Comparison of ENCODE assay signal across 11 cellular contexts in the genomic region with DNA sequence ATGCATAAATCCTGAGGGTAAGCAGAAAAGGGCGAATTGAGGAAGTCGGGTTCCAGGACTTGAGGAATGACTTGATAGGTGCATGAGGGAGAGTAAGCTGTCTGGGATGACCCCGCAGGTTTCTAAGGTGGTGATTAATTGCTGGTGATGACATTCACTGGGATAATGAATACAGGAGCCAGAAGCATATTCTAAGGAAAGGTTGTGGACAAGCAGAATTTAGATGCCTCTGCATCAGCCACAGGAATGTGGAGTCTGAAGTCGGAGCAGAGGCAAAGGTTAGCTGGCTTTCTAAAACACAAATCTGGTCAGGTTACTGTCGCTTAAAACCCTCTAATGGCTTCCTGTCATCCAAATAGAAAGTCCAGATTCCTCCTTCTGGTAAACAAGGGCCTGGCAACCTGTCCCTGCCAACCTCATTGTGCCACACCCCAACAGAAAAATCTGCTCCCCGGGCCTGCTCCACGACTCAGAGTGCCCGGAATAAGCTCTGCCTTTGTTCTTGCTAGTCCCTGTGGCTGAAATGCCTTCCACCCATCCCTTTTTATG. TPM values are rescaled to one million over a fixed set of nuclear protein-coding genes. Genes with fewer than 3 reads are reported as not detected.
DNase-seq lines count a peak whose midpoint lies in the region; ATAC-seq, FAIRE-seq and TF ChIP-seq lines count a peak whose summit lies in the region.
"Had no signal": no experiment of that assay in that cellular context is flagged by ENCODE, and none has a peak within 500 bp of the region (broad histone marks: within the 10 kb centered on the region; RNA-seq: fewer than 3 reads in every experiment).

No MANE protein-coding gene starts in this region.

- no peak for DNase-seq in IMR-90
- peak; percentile 21 for DNase-seq in fibroblast of the aortic adventitia (ENCODE audit: low read depth)
- peak; percentile 76 for DNase-seq in small intestine
- DNase-seq in upper lobe of right lung: no peak
- no peak for DNase-seq in SKM-1 (lab: John Stamatoyannopoulos, UW; ENCODE audit: unreplicated experiment)
- DNase-seq: central memory CD4-positive, alpha-beta T cell; kidney; NCI-H446 treated with DMSO at 0.1 percent for 48 hours; pancreas; Right ventricle myocardium superior had no signal

- FAIRE-seq in small intestine (lab: Jason Lieb, UNC): no peak
- FAIRE-seq: kidney, pancreas had no signal

- H2AFZ ChIP-seq in IMR-90 (replicated peaks; ENCODE audit: low read length, poor library complexity): no peak overlapping the region

- no peak overlapping the region for H3K23ac ChIP-seq in IMR-90 (ENCODE audit: low read depth, low read length)

- CTCF ChIA-PET in IMR-90 (lab: Yijun Ruan, JAX): no interaction called here

- in situ Hi-C loops in IMR-90 (cut with MboI; ENCODE audit: low sequenced_read_pairs): no loop called here

- H3K4me1 ChIP-seq in IMR-90 (ENCODE audit: control insufficient read depth, insufficient read depth, low read length): peaks cover 13% of the 10 kb centered on the region; the same call in 1 of the 2 replicates
- peaks cover 4 to 5% of the 10 kb centered on the region in 2 donors for H3K4me1 ChIP-seq in small intestine (ENCODE audit: control insufficient read depth in 2 of 2, insufficient read depth in 1 of 2, low read depth in 1 of 2, low read length in 1 of 2)
- H3K4me1 ChIP-seq in upper lobe of right lung: peaks cover 7% of the 10 kb centered on the region
- H3K4me1 ChIP-seq: pancreas had no signal

- dilution Hi-C loops in IMR-90 (cut with HindIII; ENCODE audit: low sequenced_read_pairs, unreplicated experiment): no loop called here

- H3K9me1 ChIP-seq in IMR-90 (ENCODE audit: insufficient read depth, low read length): peaks cover 16% of the 10 kb centered on the region; the same call in 1 of the 2 replicates

- no peak overlapping the region for H3K4ac ChIP-seq in IMR-90 (ENCODE audit: low read depth, low read length)

- peaks cover 8% of the 10 kb centered on the region for H4K20me1 ChIP-seq in IMR-90 (ENCODE audit: insufficient read depth, low read length)

- H2BK15ac ChIP-seq in IMR-90 (ENCODE audit: low read depth, low read length): no peak overlapping the region

- intact Hi-C loops in IMR-90 (cut with micrococcal nuclease) (no loop called here), upper lobe of right lung (cut with DNase I) (no loop called here)

- H2AK9ac ChIP-seq in IMR-90 (replicated peaks; ENCODE audit: low read depth, low read length, poor library complexity): peak overlapping the region; percentile 33

- H4K5ac ChIP-seq in IMR-90 (ENCODE audit: low read depth, low read length): no peak overlapping the region

- H3K9me3 ChIP-seq in IMR-90 (ENCODE audit: control insufficient read depth, insufficient read depth, low read length) (no peaks in the 10 kb centered on the region), small intestine (ENCODE audit: control insufficient read depth, low read depth) (no peaks in the 10 kb centered on the region), upper lobe of right lung (no peaks in the 10 kb centered on the region)
- H3K9me3 ChIP-seq: pancreas had no signal

- POLR2A ChIA-PET in IMR-90 (lab: Charles Lee; ENCODE audit: unreplicated experiment): no interaction called here

- no peak for TF ChIP-seq RAD21 in IMR-90 (IDR thresholded peaks at IDR 0.05; ENCODE audit: low read length)

- no peak overlapping the region for H3K18ac ChIP-seq in IMR-90 (ENCODE audit: low read depth, low read length)

- no peak overlapping the region for H3K56ac ChIP-seq in IMR-90 (ENCODE audit: extremely low read depth, insufficient read depth, low read length)

- H3K27ac ChIP-seq in IMR-90 (ENCODE audit: insufficient read depth, low read length) (no peak overlapping the region), small intestine (ENCODE audit: low read depth in 1 of 2, low read length in 1 of 2) (peak overlapping the region in 1 of 2 donors; percentile 47), upper lobe of right lung (no peak overlapping the region)
- H3K27ac ChIP-seq: pancreas had no signal

- H2AK5ac ChIP-seq in IMR-90 (ENCODE audit: low read depth, low read length): 0 out of 2 replicates have a peak overlapping the region, but pooled peaks have one; percentile 47

- no peak overlapping the region; the same call in 1 of the 2 replicates for H4K91ac ChIP-seq in IMR-90 (ENCODE audit: insufficient read depth, low read depth, low read length)

- BruUV-seq in IMR-90 (replicated peaks; lab: Mats Ljungman, UMichigan): no TSS peak

- H3K79me1 ChIP-seq in IMR-90 (ENCODE audit: low read depth in 1 of 2, low read length in 2 of 2): peaks cover 2 to 12% of the 10 kb centered on the region in 2 experiments; a peak in 1 of 4 replicates

- 34% methylated on average over 5 of the region's 8 CpGs; no CpG with 5 or more reads in 1 of the 2 experiments for WGBS in IMR-90 (ENCODE audit: extremely low coverage in 2 of 2, insufficient read length in 1 of 2), 2 experiments
- WGBS in small intestine, 3 donors: 21 to 58% (median 35%) methylated on average over 8 of the region's 8 CpGs

- ATAC-seq in IMR-90 (ENCODE audit: low read depth) (peak; percentile 55), upper lobe of right lung (no peak), HG03039 (IDR thresholded peaks at IDR 0.05; ENCODE audit: unreplicated experiment) (no peak)

- no peak overlapping the region for H2BK5ac ChIP-seq in IMR-90 (ENCODE audit: low read depth, low read length, poor library complexity, severe bottlenecking)

- no peak overlapping the region for H2BK20ac ChIP-seq in IMR-90 (ENCODE audit: low read depth, low read length)

- H3K14ac ChIP-seq in IMR-90 (replicated peaks; ENCODE audit: low read depth, low read length): no peak overlapping the region; the same call in 1 of the 2 replicates

- H4K8ac ChIP-seq in IMR-90 (ENCODE audit: low read depth in 2 of 2, low read length in 2 of 2): no peak overlapping the region

- H3K27me3 ChIP-seq in IMR-90 (ENCODE audit: control insufficient read depth, insufficient read depth, low read length): no peaks in the 10 kb centered on the region
- no peaks in the 10 kb centered on the region for H3K27me3 ChIP-seq in small intestine (ENCODE audit: control insufficient read depth in 2 of 2, insufficient read depth in 2 of 2, low read length in 2 of 2)
- H3K27me3 ChIP-seq in upper lobe of right lung: no peaks in the 10 kb centered on the region
- H3K27me3 ChIP-seq: pancreas had no signal

- H3K4me3 ChIP-seq in IMR-90 (ENCODE audit: insufficient read depth, low read depth, low read length): no peak overlapping the region
- no peak overlapping the region for H3K4me3 ChIP-seq in fibroblast of the aortic adventitia (ENCODE audit: low read depth, low read length)
- no peak overlapping the region for H3K4me3 ChIP-seq in small intestine (ENCODE audit: low read depth in 1 of 2, low read length in 2 of 2)
- no peak overlapping the region for H3K4me3 ChIP-seq in upper lobe of right lung
- H3K4me3 ChIP-seq: pancreas had no signal

- no peak for TF ChIP-seq POLR2A in IMR-90 (IDR thresholded peaks at IDR 0.05; ENCODE audit: low read depth, low read length)

- H3K9ac ChIP-seq in IMR-90 (ENCODE audit: low read depth, low read length): no peak overlapping the region

- H3K36me3 ChIP-seq in IMR-90 (ENCODE audit: control insufficient read depth, insufficient read depth, low read length) (peaks cover 27% of the 10 kb centered on the region), small intestine (ENCODE audit: control insufficient read depth in 2 of 2, insufficient read depth in 2 of 2, low read length in 2 of 2) (peaks cover 0 to 2% of the 10 kb centered on the region in 2 donors), upper lobe of right lung (peaks cover 29% of the 10 kb centered on the region)

- H2BK120ac ChIP-seq in IMR-90 (ENCODE audit: low read depth, low read length): no peak overlapping the region

- H3K4me2 ChIP-seq in IMR-90 (ENCODE audit: low read depth, low read length): no peak overlapping the region

- no peak for TF ChIP-seq CTCF in IMR-90 (conservative IDR thresholded peaks at IDR 0.05; ENCODE audit: low read depth, low read length)
- TF ChIP-seq CTCF in fibroblast of the aortic adventitia (IDR thresholded peaks at IDR 0.05; ENCODE audit: insufficient read depth, low read length): no peak
- no peak for TF ChIP-seq CTCF in upper lobe of right lung (IDR thresholded peaks at IDR 0.05)

RNA-seq across cellular contexts. Expression of a gene that starts 11.4 kb away (rescaled TPM):
- total RNA-seq in IMR-90 (2012; rRNA removed): 31.7 and 32.1 TPM in 2 replicates
- polyA plus RNA-seq in IMR-90 (2012; rRNA removed): 121 and 132 TPM in 2 replicates
- 47.0 and 97.1 TPM in 2 replicates for polyA plus RNA-seq in IMR-90 (2012; cell fraction: cytosol; rRNA removed)
- polyA plus RNA-seq in IMR-90 (2012; cell fraction: nucleus; rRNA removed; ENCODE audit: low replicate concordance): 273 and 440 TPM in 2 replicates
- total RNA-seq in fibroblast of the aortic adventitia (ENCODE audit: low replicate concordance): 10.3 and 71.6 TPM in 2 replicates
- polyA plus RNA-seq in small intestine: 10 to 100 TPM; 27.5 to 50.4 (median 29.2) TPM
- total RNA-seq in upper lobe of right lung: 68.0 TPM

RNA-seq across cellular contexts. Expression of a gene that starts 30.1 kb away (rescaled TPM):
- total RNA-seq in IMR-90 (2012; rRNA removed): 22.8 and 26.2 TPM in 2 replicates
- polyA plus RNA-seq in IMR-90 (2012; rRNA removed): 19.0 and 21.1 TPM in 2 replicates
- polyA plus RNA-seq in IMR-90 (2012; cell fraction: cytosol; rRNA removed): 18.5 and 25.0 TPM in 2 replicates
- 12.2 and 14.9 TPM in 2 replicates for polyA plus RNA-seq in IMR-90 (2012; cell fraction: nucleus; rRNA removed; ENCODE audit: low replicate concordance)
- total RNA-seq in fibroblast of the aortic adventitia (ENCODE audit: low replicate concordance): 17.5 and 25.3 TPM in 2 replicates
- polyA plus RNA-seq in small intestine: 10 to 100 TPM in 1 of 3 donors, 1 to 10 TPM in 2; 6.0 to 11.1 (median 6.5) TPM
- total RNA-seq in upper lobe of right lung: 14.0 TPM

RNA-seq across cellular contexts. Expression of a gene that starts 50.1 kb away (rescaled TPM):
- 196 and 386 TPM in 2 replicates for total RNA-seq in IMR-90 (2012; rRNA removed)
- 806 and 1,337 TPM in 2 replicates for polyA plus RNA-seq in IMR-90 (2012; rRNA removed)
- 677 and 1,004 TPM in 2 replicates for polyA plus RNA-seq in IMR-90 (2012; cell fraction: cytosol; rRNA removed)
- 119 and 187 TPM in 2 replicates for polyA plus RNA-seq in IMR-90 (2012; cell fraction: nucleus; rRNA removed; ENCODE audit: low replicate concordance)
- total RNA-seq in fibroblast of the aortic adventitia (ENCODE audit: low replicate concordance): 36.5 and 300 TPM in 2 replicates
- 100 to 1,000 TPM; 386 to 477 (median 407) TPM for polyA plus RNA-seq in small intestine
- total RNA-seq in upper lobe of right lung: 248 TPM

RNA-seq across cellular contexts. Expression of a gene that starts 50.9 kb away (rescaled TPM):
- total RNA-seq in IMR-90 (2012; rRNA removed) (1.8 and 2.5 TPM in 2 replicates), fibroblast of the aortic adventitia (ENCODE audit: low replicate concordance) (5.3 and 7.2 TPM in 2 replicates), upper lobe of right lung (23.0 TPM)
- polyA plus RNA-seq in IMR-90 (2012; rRNA removed) (17.3 and 20.3 TPM in 2 replicates), small intestine (10 to 100 TPM in 1 of 3 donors, 1 to 10 TPM in 2; 2.9 to 11.1 (median 3.0) TPM)
- 12.4 and 18.6 TPM in 2 replicates for polyA plus RNA-seq in IMR-90 (2012; cell fraction: cytosol; rRNA removed)
- polyA plus RNA-seq in IMR-90 (2012; cell fraction: nucleus; rRNA removed; ENCODE audit: low replicate concordance): 75.6 and 82.1 TPM in 2 replicates

RNA-seq across cellular contexts. Expression of a gene that starts 57.1 kb away (rescaled TPM):
- total RNA-seq in IMR-90 (2012; rRNA removed) (26.5 and 27.8 TPM in 2 replicates), fibroblast of the aortic adventitia (ENCODE audit: low replicate concordance) (81.3 and 153 TPM in 2 replicates), upper lobe of right lung (84.6 TPM)
- polyA plus RNA-seq in IMR-90 (2012; rRNA removed) (95.6 and 123 TPM in 2 replicates), small intestine (10 to 100 TPM in 1 of 3 donors, 1 to 10 TPM in 1, under 1 TPM in 1; 0.67 to 23.0 (median 3.8) TPM)
- polyA plus RNA-seq in IMR-90 (2012; cell fraction: cytosol; rRNA removed): 92.2 and 162 TPM in 2 replicates
- polyA plus RNA-seq in IMR-90 (2012; cell fraction: nucleus; rRNA removed; ENCODE audit: low replicate concordance): 96.9 and 278 TPM in 2 replicates

Comparison
In these comparisons a context has a peak if more than half of its experiments do, and no peak if none do; other contexts are left out.
1. DNase-seq: peak in fibroblast of the aortic adventitia (single experiment) and small intestine (single experiment); none in IMR-90 (single experiment), upper lobe of right lung (single experiment) and SKM-1 (single experiment).